25 cellular contexts compared by ENCODE assay signal in genomic region chr12:52604859-52605258, GRCh38. TPM values are rescaled to one million over a fixed set of nuclear protein-coding genes. Genes with fewer than 3 reads are reported as not detected.
DNase-seq lines count a peak whose midpoint lies in the region; ATAC-seq, FAIRE-seq and TF ChIP-seq lines count a peak whose summit lies in the region.
"Had no signal": no experiment of that assay in that cellular context is flagged by ENCODE, and none has a peak within 500 bp of the region (broad histone marks: within the 10 kb centered on the region; RNA-seq: fewer than 3 reads in every experiment).

No MANE protein-coding gene starts in this region.

- peaks cover 60% of the 10 kb centered on the region for H3K4me1 Mint-ChIP-seq in activated naive CD4-positive, alpha-beta T cell treated with anti-CD3 and anti-CD28 coated beads, Interleukin-2, amount 10 ng/mL, durations not matched to agents 7 days and 5 days
- H3K4me1 Mint-ChIP-seq in activated CD4-positive, alpha-beta memory T cell treated with anti-CD3 and anti-CD28 coated beads, Interleukin-2, amount 10 ng/mL, durations not matched to agents 7 days and 5 days = peaks cover 5% of the 10 kb centered on the region
- no peaks in the 10 kb centered on the region for H3K4me1 Mint-ChIP-seq in osteocyte (ENCODE audit: unreplicated experiment)

- no peak overlapping the region for H3K27ac Mint-ChIP-seq in activated naive CD4-positive, alpha-beta T cell treated with anti-CD3 and anti-CD28 coated beads, Interleukin-2, amount 10 ng/mL, durations not matched to agents 7 days and 5 days
- H3K27ac Mint-ChIP-seq in activated CD4-positive, alpha-beta memory T cell treated with anti-CD3 and anti-CD28 coated beads, Interleukin-2, amount 10 ng/mL, durations not matched to agents 7 days and 5 days = no peak overlapping the region
- no peak overlapping the region for H3K27ac Mint-ChIP-seq in osteocyte (ENCODE audit: unreplicated experiment)
- H3K27ac Mint-ChIP-seq: progenitor cell of endocrine pancreas had no signal

- peaks cover 3% of the 10 kb centered on the region for H3K9me3 Mint-ChIP-seq in activated naive CD4-positive, alpha-beta T cell treated with anti-CD3 and anti-CD28 coated beads, Interleukin-2, amount 10 ng/mL, durations not matched to agents 7 days and 5 days
- H3K9me3 Mint-ChIP-seq in activated CD4-positive, alpha-beta memory T cell treated with anti-CD3 and anti-CD28 coated beads, Interleukin-2, amount 10 ng/mL, durations not matched to agents 7 days and 5 days = no peaks in the 10 kb centered on the region
- H3K9me3 Mint-ChIP-seq in osteocyte (ENCODE audit: unreplicated experiment) = no peaks in the 10 kb centered on the region

- POLR2A ChIA-PET in activated CD4-positive, alpha-beta memory T cell treated with anti-CD3 and anti-CD28 coated beads, Interleukin-2, amount 10 ng/mL, durations not matched to agents 7 days and 5 days (lab: Charles Lee) = no interaction called here

- H3K4me3 Mint-ChIP-seq in activated naive CD4-positive, alpha-beta T cell treated with anti-CD3 and anti-CD28 coated beads, Interleukin-2, amount 10 ng/mL, durations not matched to agents 7 days and 5 days = no peak overlapping the region
- H3K4me3 Mint-ChIP-seq in activated CD4-positive, alpha-beta memory T cell treated with anti-CD3 and anti-CD28 coated beads, Interleukin-2, amount 10 ng/mL, durations not matched to agents 7 days and 5 days = no peak overlapping the region
- H3K4me3 Mint-ChIP-seq in osteocyte (ENCODE audit: unreplicated experiment) = no peak overlapping the region

- peak; percentile 20 for DNase-seq in activated naive CD4-positive, alpha-beta T cell treated with anti-CD3 and anti-CD28 coated beads, Interleukin-2, amount 10 ng/mL, durations not matched to agents 7 days and 5 days
- no peak for DNase-seq in activated naive CD4-positive, alpha-beta T cell (lab: John Stamatoyannopoulos, UW)
- DNase-seq in GM12891 (ENCODE audit: insufficient read length, low spot score) = no peak
- DNase-seq in activated CD4-positive, alpha-beta memory T cell treated with anti-CD3 and anti-CD28 coated beads, Interleukin-2, amount 10 ng/mL, durations not matched to agents 7 days and 5 days = peak; percentile 10
- peak; percentile 53 for DNase-seq in osteocyte (ENCODE audit: extremely low spot score, unreplicated experiment)
- DNase-seq in putamen (ENCODE audit: low spot score) = no peak
- DNase-seq: activated CD4-positive, alpha-beta T cell treated with anti-CD3 and anti-CD28 coated beads, Interleukin-2, amount 50 U/mL, for 1 hour; aorta; effector memory CD4-positive, alpha-beta T cell; KG1; left colon; midbrain; NCI-H1048; NCI-H2081; NCI-H446; NK-92 treated with Interleukin-12 subunit alpha and Interleukin-12 subunit beta, amount 100 ng/mL, for 24 hours; small intestine; stimulated activated CD4-positive, alpha-beta T cell treated with anti-CD3 and anti-CD28 coated beads, Interleukin-4, amount 100 ng/mL, for 24 hours had no signal

- no peak for TF ChIP-seq POLR2A in GM12891 (IDR thresholded peaks at IDR 0.05; ENCODE audit: low read depth, low read length)

- no peaks in the 10 kb centered on the region for H3K36me3 Mint-ChIP-seq in activated naive CD4-positive, alpha-beta T cell treated with anti-CD3 and anti-CD28 coated beads, Interleukin-2, amount 10 ng/mL, durations not matched to agents 7 days and 5 days
- no peaks in the 10 kb centered on the region for H3K36me3 Mint-ChIP-seq in activated CD4-positive, alpha-beta memory T cell treated with anti-CD3 and anti-CD28 coated beads, Interleukin-2, amount 10 ng/mL, durations not matched to agents 7 days and 5 days (ENCODE audit: low read depth)
- H3K36me3 Mint-ChIP-seq in osteocyte (ENCODE audit: unreplicated experiment) = no peaks in the 10 kb centered on the region

- peak; percentile 5 for FAIRE-seq in GM12891 (lab: Jason Lieb, UNC)
- FAIRE-seq: small intestine had no signal

- TF ChIP-seq CTCF in osteocyte (IDR thresholded peaks at IDR 0.05) = no peak

- ATAC-seq in HG03439 (IDR thresholded peaks at IDR 0.05; ENCODE audit: unreplicated experiment) = no peak
- ATAC-seq in GM21529 (IDR thresholded peaks at IDR 0.05; ENCODE audit: unreplicated experiment) = no peak
- ATAC-seq: left colon had no signal

- CTCF ChIA-PET in activated naive CD4-positive, alpha-beta T cell treated with anti-CD3 and anti-CD28 coated beads, Interleukin-2, amount 10 ng/mL, durations not matched to agents 7 days and 5 days (lab: Charles Lee) = interaction anchor here (1.3 kb wide), 1 partner anchor 21 kb away, joined by 3 read pairs; no protein-coding TSS in a partner anchor
- CTCF ChIA-PET in activated CD4-positive, alpha-beta memory T cell treated with anti-CD3 and anti-CD28 coated beads, Interleukin-2, amount 10 ng/mL, durations not matched to agents 7 days and 5 days (lab: Charles Lee) = no interaction called here

- H3K27me3 Mint-ChIP-seq in activated naive CD4-positive, alpha-beta T cell treated with anti-CD3 and anti-CD28 coated beads, Interleukin-2, amount 10 ng/mL, durations not matched to agents 7 days and 5 days = peaks cover 16% of the 10 kb centered on the region
- peaks cover 29% of the 10 kb centered on the region for H3K27me3 Mint-ChIP-seq in activated CD4-positive, alpha-beta memory T cell treated with anti-CD3 and anti-CD28 coated beads, Interleukin-2, amount 10 ng/mL, durations not matched to agents 7 days and 5 days
- peaks cover 74% of the 10 kb centered on the region for H3K27me3 Mint-ChIP-seq in osteocyte (ENCODE audit: unreplicated experiment)

TF ChIP-seq in GM12891, 5 proteins besides CTCF, POLR2A, EP300 and RAD21:
- TF ChIP-seq PAX5 (IDR thresholded peaks at IDR 0.05; ENCODE audit: insufficient read depth, low read length, severe bottlenecking) = no peak
- no peak for TF ChIP-seq POLR2AphosphoS5 (IDR thresholded peaks at IDR 0.05; ENCODE audit: low read depth, low read length)
- no peak for TF ChIP-seq SPI1 (IDR thresholded peaks at IDR 0.05; ENCODE audit: low read depth, low read length)
- no peak for TF ChIP-seq TAF1 (IDR thresholded peaks at IDR 0.05; ENCODE audit: low read depth, low read length)
- TF ChIP-seq POU2F2 (IDR thresholded peaks at IDR 0.05; ENCODE audit: low read depth, low read length) = no peak
TF ChIP-seq in GM12891: peak in this region for 0.

RNA-seq across cellular contexts. Expression of gene KRT72, which starts 3.6 kb away (rescaled TPM):
- not detected for polyA plus RNA-seq in GM12891 (2012; ENCODE audit: low read depth, missing spikeins)
- not detected for total RNA-seq in activated CD4-positive, alpha-beta memory T cell treated with anti-CD3 and anti-CD28 coated beads, Interleukin-2, amount 10 ng/mL, durations not matched to agents 7 days and 5 days
- not detected in 2 replicates for total RNA-seq in osteocyte
- total RNA-seq: aorta, glomerular endothelial cell, left colon, progenitor cell of endocrine pancreas, RPMI7951, subcutaneous adipose tissue had no signal
- polyA plus RNA-seq: neural cell had no signal

RNA-seq across cellular contexts. Expression of gene KRT73, which starts 13.5 kb away (rescaled TPM):
- not detected for polyA plus RNA-seq in GM12891 (2012; ENCODE audit: low read depth, missing spikeins)
- total RNA-seq in activated CD4-positive, alpha-beta memory T cell treated with anti-CD3 and anti-CD28 coated beads, Interleukin-2, amount 10 ng/mL, durations not matched to agents 7 days and 5 days = not detected
- not detected in 2 replicates for total RNA-seq in osteocyte
- total RNA-seq: aorta, glomerular endothelial cell, left colon, progenitor cell of endocrine pancreas, RPMI7951, subcutaneous adipose tissue had no signal
- polyA plus RNA-seq: aorta, neural cell had no signal

RNA-seq across cellular contexts. Expression of gene KRT74, which starts 31.2 kb away (rescaled TPM):
- not detected for polyA plus RNA-seq in GM12891 (2012; ENCODE audit: low read depth, missing spikeins)
- total RNA-seq in activated CD4-positive, alpha-beta memory T cell treated with anti-CD3 and anti-CD28 coated beads, Interleukin-2, amount 10 ng/mL, durations not matched to agents 7 days and 5 days = not detected
- total RNA-seq in osteocyte = not detected in 2 replicates
- total RNA-seq: aorta, glomerular endothelial cell, left colon, progenitor cell of endocrine pancreas, RPMI7951, subcutaneous adipose tissue had no signal
- polyA plus RNA-seq: aorta, neural cell had no signal

RNA-seq across cellular contexts. Expression of gene KRT2, which starts 47.2 kb away (rescaled TPM):
- polyA plus RNA-seq in GM12891 (2012; ENCODE audit: low read depth, missing spikeins) = not detected
- total RNA-seq in activated CD4-positive, alpha-beta memory T cell treated with anti-CD3 and anti-CD28 coated beads, Interleukin-2, amount 10 ng/mL, durations not matched to agents 7 days and 5 days = not detected
- not detected in 2 replicates for total RNA-seq in osteocyte
- total RNA-seq: aorta, glomerular endothelial cell, left colon, progenitor cell of endocrine pancreas, RPMI7951, subcutaneous adipose tissue had no signal
- polyA plus RNA-seq: neural cell had no signal

RNA-seq across cellular contexts. Expression of gene KRT71, which starts 51.9 kb away (rescaled TPM):
- polyA plus RNA-seq in GM12891 (2012; ENCODE audit: low read depth, missing spikeins) = not detected
- not detected for total RNA-seq in activated CD4-positive, alpha-beta memory T cell treated with anti-CD3 and anti-CD28 coated beads, Interleukin-2, amount 10 ng/mL, durations not matched to agents 7 days and 5 days
- not detected in 2 replicates for total RNA-seq in osteocyte
- total RNA-seq: aorta, glomerular endothelial cell, left colon, progenitor cell of endocrine pancreas, RPMI7951, subcutaneous adipose tissue had no signal
- polyA plus RNA-seq: aorta, neural cell, small intestine had no signal

Comparison
In these comparisons a context has a peak if more than half of its experiments do, and no peak if none do; other contexts are left out.
1. DNase-seq: peak in activated naive CD4-positive, alpha-beta T cell treated with anti-CD3 and anti-CD28 coated beads, Interleukin-2, amount 10 ng/mL, durations not matched to agents 7 days and 5 days (single experiment), activated CD4-positive, alpha-beta memory T cell treated with anti-CD3 and anti-CD28 coated beads, Interleukin-2, amount 10 ng/mL, durations not matched to agents 7 days and 5 days (single experiment) and osteocyte (single experiment); none in activated naive CD4-positive, alpha-beta T cell (0 of 4), GM12891 (single experiment) and putamen (single experiment).